Comparison of ENCODE assay signal across 8 cellular contexts in genomic region chr2:170369894-170370293, GRCh38.
DNase-seq lines count a peak whose midpoint lies in the region; ATAC-seq and TF ChIP-seq lines count a peak whose summit lies in the region.
"Had no signal": no experiment of that assay in that cellular context is flagged by ENCODE, and none has a peak within 500 bp of the region (broad histone marks: within the 10 kb centered on the region; RNA-seq: fewer than 3 reads in every experiment).

No MANE protein-coding gene starts in this region.

- H3K4me3 ChIP-seq in choroid plexus epithelial cell (ENCODE audit: low read depth, low read length), result no peak overlapping the region

- H2BK15ac ChIP-seq in H9 (ENCODE audit: low read depth, low read length), result no peak overlapping the region

- H3K14ac ChIP-seq in H9 (ENCODE audit: insufficient read depth, low read length), result no peak overlapping the region

- no peak overlapping the region for H3K56ac ChIP-seq in H9 (ENCODE audit: insufficient read length, low read depth, low read length)

- no peaks in the 10 kb centered on the region for H3K27me3 ChIP-seq in H9 (ENCODE audit: insufficient read depth, low read length)

- H4K20me1 ChIP-seq in H9 (ENCODE audit: control insufficient read depth, insufficient read depth, insufficient read length), result no peaks in the 10 kb centered on the region

- no peak overlapping the region for H2AK5ac ChIP-seq in H9 (ENCODE audit: insufficient read length, low read length)

- H3K27me3 Mint-ChIP-seq in H9 (ENCODE audit: low read depth), result peaks cover 15% of the 10 kb centered on the region

- no peak overlapping the region for H3T11ph ChIP-seq in H9 (ENCODE audit: low read length)

- no peak overlapping the region for H3K4me2 ChIP-seq in H9 (ENCODE audit: insufficient read depth, insufficient read length, low read length)

- TF ChIP-seq CTCF in H9 (conservative IDR thresholded peaks at IDR 0.05) (peak; percentile 56; the same call in 2 of the 3 replicates), choroid plexus epithelial cell (conservative IDR thresholded peaks at IDR 0.05; ENCODE audit: low read depth, low read length) (no peak)

- H2BK12ac ChIP-seq in H9 (ENCODE audit: insufficient read length, low read depth, low read length), result no peak overlapping the region

- H3K79me2 ChIP-seq in H9 (ENCODE audit: insufficient read depth, low read length), result no peaks in the 10 kb centered on the region

- H3K9me3 Mint-ChIP-seq in H9, result no peaks in the 10 kb centered on the region; a peak in 1 of 5 replicates
- H3K9me3 Mint-ChIP-seq: naive B cell had no signal

- 0 out of 7 replicates have a peak, but pooled peaks cover 0 to 4% (median 0%) of the 10 kb centered on the region in 3 experiments for H3K36me3 Mint-ChIP-seq in H9 (ENCODE audit: insufficient read depth in 1 of 3, low read depth in 3 of 3)
- H3K36me3 Mint-ChIP-seq: naive B cell had no signal

- DNase-seq in H9, result no peak
- peak; percentile 55 for DNase-seq in NCI-H2171 treated with DMSO at 0.1 percent for 48 hours (lab: John Stamatoyannopoulos, UW)
- DNase-seq in choroid plexus epithelial cell (ENCODE audit: low read depth), result peak; percentile 54
- peak; percentile 53 for DNase-seq in pons (ENCODE audit: low spot score)
- DNase-seq in NCI-H226, result no peak
- DNase-seq in cerebellar nuclear complex (lab: John Stamatoyannopoulos, UW), result no peak
- DNase-seq: naive B cell had no signal

- peaks cover 11% of the 10 kb centered on the region; the same call in 1 of the 2 replicates for H3K4me1 ChIP-seq in H9 (ENCODE audit: insufficient read depth, low read length)

- H2AFZ ChIP-seq in H9 (ENCODE audit: low read length), result no peak overlapping the region

- H3K23ac ChIP-seq in H9 (ENCODE audit: insufficient read length, low read depth, low read length), result no peak overlapping the region

- no peaks in the 10 kb centered on the region for H3K79me1 ChIP-seq in H9 (ENCODE audit: insufficient read depth, low read depth, low read length, poor library complexity, severe bottlenecking)

- no peak overlapping the region for H2BK120ac ChIP-seq in H9 (ENCODE audit: low read depth, low read length, poor library complexity, severe bottlenecking)

- H3K27ac Mint-ChIP-seq in H9, result peak overlapping the region in 1 of 3 experiments; percentile 59; a peak in 1 of 7 replicates
- H3K27ac Mint-ChIP-seq: naive B cell had no signal

- H3K23me2 ChIP-seq in H9 (ENCODE audit: insufficient read length, low read depth, low read length, poor library complexity, severe bottlenecking), result no peaks in the 10 kb centered on the region

- no peak overlapping the region for H4K5ac ChIP-seq in H9 (ENCODE audit: insufficient read length, low read depth, low read length)

- H2BK5ac ChIP-seq in H9 (ENCODE audit: insufficient read length, low read length), result no peak overlapping the region

- no peak overlapping the region for H3K18ac ChIP-seq in H9 (ENCODE audit: insufficient read length, low read depth, low read length)

- H3K4me1 Mint-ChIP-seq in H9, result peaks cover 37 to 57% of the 10 kb centered on the region in 2 experiments

- no peak overlapping the region for H3K4ac ChIP-seq in H9 (ENCODE audit: low read depth, low read length)

- WGBS in H9 (ENCODE audit: extremely low coverage, insufficient read length, low lambda C conversion rate), result no CpG with 5 or more reads among the region's 1 CpG

- ATAC-seq in HG03097 (IDR thresholded peaks at IDR 0.05; ENCODE audit: low FRiP score, unreplicated experiment), result no peak

- H3K27ac ChIP-seq in H9 (ENCODE audit: insufficient read length, low read depth, low read length), result no peak overlapping the region

- H3K9me3 ChIP-seq in H9 (ENCODE audit: control insufficient read depth, low read depth, low read length), result no peaks in the 10 kb centered on the region

- no peak overlapping the region for H3K4me3 Mint-ChIP-seq in H9
- H3K4me3 Mint-ChIP-seq: naive B cell had no signal

- H4K8ac ChIP-seq in H9 (replicated peaks; ENCODE audit: insufficient read length, low read depth, low read length), result no peak overlapping the region

- H2BK20ac ChIP-seq in H9 (ENCODE audit: low read depth, low read length, poor library complexity, severe bottlenecking), result no peak overlapping the region

- no peak overlapping the region for H4K91ac ChIP-seq in H9 (ENCODE audit: insufficient read length, low read depth, low read length)

- no peak overlapping the region for H3K9ac ChIP-seq in H9 (ENCODE audit: extremely low read depth, insufficient read length, low read length)

Comparison
In these comparisons a context has a peak if more than half of its experiments do, and no peak if none do; other contexts are left out.
1. DNase-seq: peak in NCI-H2171 treated with DMSO at 0.1 percent for 48 hours (single experiment), choroid plexus epithelial cell (single experiment) and pons (single experiment); none in H9 (single experiment), NCI-H226 (single experiment) and cerebellar nuclear complex (0 of 2).